Comparison of ENCODE assay signal across 10 cellular contexts in the genomic region with DNA sequence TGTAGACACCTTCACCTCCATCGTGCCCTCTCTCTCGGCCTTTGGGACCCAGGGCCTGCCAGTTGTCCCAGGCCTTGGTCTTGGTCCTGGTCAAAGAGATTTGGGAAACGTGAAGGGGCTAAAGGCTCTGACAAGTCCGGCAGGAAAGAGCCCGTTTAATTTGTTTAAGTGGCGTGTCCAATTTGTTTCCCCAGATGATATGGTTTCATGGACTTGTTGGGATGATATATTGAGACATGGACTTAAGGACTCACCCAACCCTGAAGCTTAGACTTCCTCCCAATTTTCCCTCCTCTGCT. TPM values are rescaled to one million over a fixed set of nuclear protein-coding genes. Genes with fewer than 3 reads are reported as not detected.
A peak's percentile ranks its signal among the peaks of the same experiment; 100 is the strongest.
DNase-seq lines count a peak whose midpoint lies in the region; ATAC-seq and TF ChIP-seq lines count a peak whose summit lies in the region.
"Had no signal": no experiment of that assay in that cellular context is flagged by ENCODE, and none has a peak within 500 bp of the region (broad histone marks: within the 10 kb centered on the region; RNA-seq: fewer than 3 reads in every experiment).

No MANE protein-coding gene starts in this region.

- peak overlapping the region; percentile 85 for H3K4me3 Mint-ChIP-seq in stimulated activated naive CD8-positive, alpha-beta T cell treated with anti-CD3 and anti-CD28 coated beads, Interleukin-15, Interleukin-2, amounts not matched to agents 100 ng/mL and 50 ng/mL, for 24 hours
- H3K4me3 Mint-ChIP-seq in brain: peak overlapping the region in 3 of 5 experiments; percentile 94 to 99 (median 97)

- no peaks in the 10 kb centered on the region for H3K9me3 Mint-ChIP-seq in stimulated activated naive CD8-positive, alpha-beta T cell treated with anti-CD3 and anti-CD28 coated beads, Interleukin-15, Interleukin-2, amounts not matched to agents 100 ng/mL and 50 ng/mL, for 24 hours
- H3K9me3 Mint-ChIP-seq in brain: peaks cover 0 to 69% (median 0%) of the 10 kb centered on the region in 5 experiments

- DNase-seq in stimulated activated naive CD8-positive, alpha-beta T cell treated with anti-CD3 and anti-CD28 coated beads, Interleukin-15, Interleukin-2, amounts not matched to agents 100 U/mL and 50 U/mL, for 24 hours: no peak
- no peak for DNase-seq in G401 (ENCODE audit: low spot score)
- DNase-seq in OCI-M2 (lab: John Stamatoyannopoulos, UW; ENCODE audit: unreplicated experiment): no peak
- no peak for DNase-seq in NCI-H2196 treated with DMSO at 0.1 percent for 48 hours (lab: John Stamatoyannopoulos, UW; ENCODE audit: unreplicated experiment)
- DNase-seq in NCI-H2227 treated with DMSO at 0.1 percent for 48 hours (lab: John Stamatoyannopoulos, UW): no peak
- DNase-seq: DMS53 had no signal

- no peaks in the 10 kb centered on the region for H3K36me3 ChIP-seq in mucosa of rectum (ENCODE audit: control insufficient read depth in 2 of 2, insufficient read depth in 2 of 2, low read length in 2 of 2)

- H3K27me3 ChIP-seq in mucosa of rectum (ENCODE audit: control insufficient read depth in 2 of 2, insufficient read depth in 2 of 2, low read length in 2 of 2): peaks cover 14 to 24% of the 10 kb centered on the region in 2 donors

- no peaks in the 10 kb centered on the region for H3K36me3 Mint-ChIP-seq in stimulated activated naive CD8-positive, alpha-beta T cell treated with anti-CD3 and anti-CD28 coated beads, Interleukin-15, Interleukin-2, amounts not matched to agents 100 ng/mL and 50 ng/mL, for 24 hours (ENCODE audit: low read depth)
- H3K36me3 Mint-ChIP-seq in brain: no peaks in the 10 kb centered on the region

- H3K9ac ChIP-seq in mucosa of rectum (ENCODE audit: low read depth in 1 of 2, low read length in 2 of 2): no peak overlapping the region

- H3K9me3 ChIP-seq in mucosa of rectum (ENCODE audit: control insufficient read depth in 2 of 2, low read length in 2 of 2): no peaks in the 10 kb centered on the region

- peaks cover 32% of the 10 kb centered on the region for H3K4me1 Mint-ChIP-seq in stimulated activated naive CD8-positive, alpha-beta T cell treated with anti-CD3 and anti-CD28 coated beads, Interleukin-15, Interleukin-2, amounts not matched to agents 100 ng/mL and 50 ng/mL, for 24 hours (ENCODE audit: low read depth)
- H3K4me1 Mint-ChIP-seq in brain: peaks cover 65% of the 10 kb centered on the region

- in situ Hi-C loops in G401 (cut with HindIII; ENCODE audit: low sequenced_read_pairs): no loop called here

- H3K27me3 Mint-ChIP-seq in stimulated activated naive CD8-positive, alpha-beta T cell treated with anti-CD3 and anti-CD28 coated beads, Interleukin-15, Interleukin-2, amounts not matched to agents 100 ng/mL and 50 ng/mL, for 24 hours: peaks cover 27% of the 10 kb centered on the region
- H3K27me3 Mint-ChIP-seq in brain: peaks cover 12% of the 10 kb centered on the region

- peaks cover 3 to 11% of the 10 kb centered on the region in 2 donors for H3K4me1 ChIP-seq in mucosa of rectum (ENCODE audit: control insufficient read depth in 2 of 2, insufficient read depth in 2 of 2, low read length in 2 of 2)

- no peak for ATAC-seq in stimulated activated naive CD8-positive, alpha-beta T cell treated with anti-CD3 and anti-CD28 coated beads, Interleukin-15, Interleukin-2, amounts not matched to agents 100 U/mL and 50 U/mL, for 24 hours

- H3K27ac ChIP-seq in mucosa of rectum (ENCODE audit: low read depth in 2 of 2, low read length in 2 of 2): no peak overlapping the region

- peak overlapping the region; percentile 90 for H3K27ac Mint-ChIP-seq in stimulated activated naive CD8-positive, alpha-beta T cell treated with anti-CD3 and anti-CD28 coated beads, Interleukin-15, Interleukin-2, amounts not matched to agents 100 ng/mL and 50 ng/mL, for 24 hours
- peak overlapping the region in 3 of 5 experiments; percentile 82 to 97 (median 87) for H3K27ac Mint-ChIP-seq in brain

- no peak for TF ChIP-seq CTCF in brain (conservative IDR thresholded peaks at IDR 0.05)

- peak overlapping the region; percentile 59 to 73 for H3K4me3 ChIP-seq in mucosa of rectum (ENCODE audit: low read length in 2 of 2)

RNA-seq across cellular contexts. Expression of a gene that starts 2.7 kb away (rescaled TPM):
- 5.7 TPM for polyA plus RNA-seq in brain (ENCODE audit: insufficient read depth, low read depth, low replicate concordance)
- 91.4 and 132 TPM in 2 replicates for total RNA-seq in G401 (2014; rRNA removed; shearing (Covaris generic))

RNA-seq across cellular contexts. Expression of a gene that starts 6.3 kb away (rescaled TPM):
- polyA plus RNA-seq in brain (ENCODE audit: insufficient read depth, low read depth, low replicate concordance): 15.5 TPM
- total RNA-seq in G401 (2014; rRNA removed; shearing (Covaris generic)): 14.0 and 16.4 TPM in 2 replicates
- polyA plus RNA-seq: IgD-negative memory B cell had no signal

RNA-seq across cellular contexts. Expression of a gene that starts 44.4 kb away (rescaled TPM):
- polyA plus RNA-seq in brain (ENCODE audit: insufficient read depth, low read depth, low replicate concordance): not detected
- not detected in 2 replicates for total RNA-seq in G401 (2014; rRNA removed; shearing (Covaris generic))
- polyA plus RNA-seq: IgD-negative memory B cell had no signal
